Comparison of ENCODE assay signal across 10 cellular contexts in genomic region chr9:78821126-78821822, GRCh38.
DNase-seq lines count a peak whose midpoint lies in the region; ATAC-seq, FAIRE-seq and TF ChIP-seq lines count a peak whose summit lies in the region.
"Had no signal": no experiment of that assay in that cellular context is flagged by ENCODE, and none has a peak within 500 bp of the region (broad histone marks: within the 10 kb centered on the region; RNA-seq: fewer than 3 reads in every experiment).

No MANE protein-coding gene starts in this region.

- H3K4me3 ChIP-seq in Peyer's patch: peak overlapping the region in 1 of 4 donors; percentile 40

- no peak overlapping the region for H3K4me3 Mint-ChIP-seq in endothelial cell (ENCODE audit: unreplicated experiment)
- no peak overlapping the region for H3K4me3 Mint-ChIP-seq in neural crest cell

- TF ChIP-seq CTCF in Peyer's patch (IDR thresholded peaks at IDR 0.05) (peak; percentile 8 to 50 (median 40)), endothelial cell (IDR thresholded peaks at IDR 0.05; ENCODE audit: unreplicated experiment) (peak; percentile 81), neural crest cell (conservative IDR thresholded peaks at IDR 0.05) (peak; percentile 79)

- H3K36me3 ChIP-seq in Peyer's patch: no peaks in the 10 kb centered on the region
- H3K36me3 ChIP-seq: BLaER1 treated with 17β-estradiol and CSF1 and Interleukin-3, amounts not matched to agents 10 nM and 100 nM had no signal

- TF ChIP-seq POLR2A in Peyer's patch (IDR thresholded peaks at IDR 0.05): no peak

- H3K4me1 ChIP-seq in Peyer's patch: no peaks in the 10 kb centered on the region
- H3K4me1 ChIP-seq: BLaER1 treated with 17β-estradiol and CSF1 and Interleukin-3, amounts not matched to agents 10 nM and 100 nM had no signal

- no peaks in the 10 kb centered on the region for H3K9me3 ChIP-seq in Peyer's patch

- ATAC-seq in GM21423 (IDR thresholded peaks at IDR 0.05; ENCODE audit: unreplicated experiment): peak; percentile 78

- H3K9me3 Mint-ChIP-seq in endothelial cell (ENCODE audit: unreplicated experiment) (no peaks in the 10 kb centered on the region), neural crest cell (peaks cover 5% of the 10 kb centered on the region)

- H3K27me3 ChIP-seq in Peyer's patch: no peaks in the 10 kb centered on the region
- H3K27me3 ChIP-seq: BLaER1 treated with 17β-estradiol and CSF1 and Interleukin-3, amounts not matched to agents 10 nM and 100 nM had no signal

- no peak for FAIRE-seq in HTR-8/SVneo (lab: Jason Lieb, UNC)
- FAIRE-seq: endometrium had no signal

- peak; percentile 52 to 55 for DNase-seq in NCI-H2081 (lab: John Stamatoyannopoulos, UW)
- no peak for DNase-seq in NCI-H2081 treated with DMSO at 0.1 percent for 48 hours (lab: John Stamatoyannopoulos, UW)
- peak; percentile 30 for DNase-seq in HTR-8/SVneo (ENCODE audit: insufficient read length, low spot score)
- no peak for DNase-seq in Peyer's patch
- peak; percentile 5 for DNase-seq in endothelial cell (ENCODE audit: low spot score)
- DNase-seq in neural crest cell (ENCODE audit: low read depth, low spot score): no peak
- DNase-seq in activated CD4-positive, alpha-beta T cell treated with anti-CD3 and anti-CD28 coated beads for 4 hours: no peak

- H3K27ac ChIP-seq in Peyer's patch: no peak overlapping the region
- H3K27ac ChIP-seq: BLaER1 treated with 17β-estradiol and CSF1 and Interleukin-3, amounts not matched to agents 10 nM and 100 nM had no signal

- H3K27me3 Mint-ChIP-seq in endothelial cell (ENCODE audit: unreplicated experiment): no peaks in the 10 kb centered on the region
- no peaks in the 10 kb centered on the region for H3K27me3 Mint-ChIP-seq in neural crest cell (ENCODE audit: low read depth)

- no peak overlapping the region for H3K27ac Mint-ChIP-seq in endothelial cell (ENCODE audit: unreplicated experiment)
- H3K27ac Mint-ChIP-seq in neural crest cell (ENCODE audit: unreplicated experiment): no peak overlapping the region

- no peaks in the 10 kb centered on the region for H3K4me1 Mint-ChIP-seq in endothelial cell (ENCODE audit: unreplicated experiment)
- peaks cover 3% of the 10 kb centered on the region for H3K4me1 Mint-ChIP-seq in neural crest cell

- no peaks in the 10 kb centered on the region for H3K36me3 Mint-ChIP-seq in endothelial cell (ENCODE audit: low read depth, unreplicated experiment)
- H3K36me3 Mint-ChIP-seq in neural crest cell (ENCODE audit: low read depth): no peaks in the 10 kb centered on the region

Comparison
In these comparisons a context has a peak if more than half of its experiments do, and no peak if none do; other contexts are left out.
1. DNase-seq: peak in NCI-H2081 (2 of 2), HTR-8/SVneo (single experiment) and endothelial cell (single experiment); none in NCI-H2081 treated with DMSO at 0.1 percent for 48 hours (single experiment), Peyer's patch (0 of 3), neural crest cell (single experiment) and activated CD4-positive, alpha-beta T cell treated with anti-CD3 and anti-CD28 coated beads for 4 hours (0 of 2).
2. Peak in every context shown above with its lines, with median percentiles within 50 percentile points of each other: CTCF ChIP-seq.